8 cellular contexts compared by ENCODE assay signal in the genomic region with DNA sequence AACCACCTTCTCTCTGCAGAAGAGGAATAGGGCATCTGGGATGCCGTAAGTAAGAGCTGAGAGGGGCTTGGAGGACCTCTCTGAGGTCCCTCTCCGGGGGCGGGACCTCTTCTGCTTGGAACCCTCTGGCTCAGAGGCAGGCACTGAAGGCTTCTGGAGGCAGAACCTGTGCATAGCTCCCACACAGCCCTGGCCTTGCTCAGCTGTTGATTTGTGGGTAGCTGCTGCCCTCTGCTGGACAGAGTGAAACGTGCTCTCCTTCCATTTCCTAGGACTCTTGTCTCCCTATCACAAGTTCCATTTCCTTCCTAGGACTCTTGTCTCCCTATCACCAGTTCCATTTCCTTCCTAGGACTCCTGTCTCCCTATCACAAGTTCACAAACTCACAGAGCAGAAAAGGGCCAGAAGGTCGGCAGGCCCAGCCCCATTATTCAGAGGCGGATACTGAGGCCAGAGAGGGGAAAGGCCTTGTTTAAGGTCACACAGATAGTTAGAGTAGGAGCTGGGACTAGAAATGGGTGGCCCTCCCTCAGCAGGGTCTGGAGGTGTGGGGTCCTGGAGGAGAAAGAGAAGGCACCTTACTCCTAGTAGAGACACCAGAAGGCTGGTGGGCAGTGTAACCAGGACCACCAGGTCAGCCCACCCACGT.
DNase-seq lines count a peak whose midpoint lies in the region; ATAC-seq lines count a peak whose summit lies in the region.

No MANE protein-coding gene starts in this region.

- H3K27ac ChIP-seq in layer of hippocampus (ENCODE audit: low read depth, low read length) = peak overlapping the region; percentile 17

- DNase-seq in Ammon's horn (ENCODE audit: low spot score) (peak; percentile 96), NCI-H446 (lab: John Stamatoyannopoulos, UW) (peak; percentile 86 to 89), cerebellar cortex (ENCODE audit: low spot score) (peak; percentile 95)
- peak; percentile 76 for DNase-seq in activated CD4-positive, CD25-positive, alpha-beta regulatory T cell treated with anti-CD3 and anti-CD28 coated beads, Interleukin-2, amount 50 U/mL, for 72 hours
- peak; percentile 76 for DNase-seq in stimulated activated CD4-positive, alpha-beta T cell treated with anti-CD3 and anti-CD28 coated beads, Interleukin-4, amount 100 ng/mL, for 1 hour

- peak; percentile 87 for ATAC-seq in GM19043 (IDR thresholded peaks at IDR 0.05; ENCODE audit: low read depth, unreplicated experiment)
- ATAC-seq in HG03280 (IDR thresholded peaks at IDR 0.05; ENCODE audit: unreplicated experiment) = peak; percentile 95

- H3K27me3 ChIP-seq in layer of hippocampus (ENCODE audit: control insufficient read depth, insufficient read depth, low read length) = no peaks in the 10 kb centered on the region

Comparison
In these comparisons a context has a peak if more than half of its experiments do, and no peak if none do; other contexts are left out.
1. Peak in every context shown above with its lines: DNase-seq, ATAC-seq and H3K27ac ChIP-seq.